In the genomic region with DNA sequence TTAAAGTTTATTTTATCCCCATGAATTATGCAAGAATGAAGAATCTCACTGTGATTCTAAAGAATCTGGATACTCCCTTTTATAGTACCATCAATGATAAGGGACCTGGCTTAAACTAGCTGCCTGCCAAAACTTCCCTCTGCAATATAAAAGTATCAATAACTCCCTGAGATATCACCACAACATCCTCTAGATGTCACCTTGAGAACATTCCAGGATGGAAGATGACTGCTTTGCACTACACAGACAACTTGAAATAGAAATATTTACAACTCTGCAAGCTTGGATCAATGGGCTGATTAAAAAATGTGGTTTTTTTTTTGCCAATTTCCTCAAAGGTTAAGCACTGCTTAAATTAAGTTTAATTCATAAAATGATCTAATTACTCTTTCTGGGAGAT, we compare ENCODE assay signal across 23 cellular contexts.
DNase-seq lines count a peak whose midpoint lies in the region; ATAC-seq and TF ChIP-seq lines count a peak whose summit lies in the region.
"Had no signal": no experiment of that assay in that cellular context is flagged by ENCODE, and none has a peak within 500 bp of the region (broad histone marks: within the 10 kb centered on the region; RNA-seq: fewer than 3 reads in every experiment).

No MANE protein-coding gene starts in this region.

- TF ChIP-seq CTCF in AG09309 (IDR thresholded peaks at IDR 0.05; ENCODE audit: control insufficient read depth, insufficient read depth, low read depth, low read length, missing control alignments) (peak; percentile 23), HEK293 (tag by site-specific recombination; IDR thresholded peaks at IDR 0.05) (no peak), foreskin keratinocyte (conservative IDR thresholded peaks at IDR 0.05) (peak; percentile 47), CD14-positive monocyte (IDR thresholded peaks at IDR 0.05) (no peak)

- CTCF ChIA-PET in HEK293 (lab: Yijun Ruan, JAX) = interaction anchor here (0.6 to 0.9 kb wide), 2 partner anchors 273 to 604 kb away, joined by 3 read pairs; no protein-coding TSS in a partner anchor

- H3K4me1 ChIP-seq in HEK293 (ENCODE audit: control insufficient read depth, insufficient read depth, low read length) (0 out of 2 replicates have a peak, but pooled peaks cover 5% of the 10 kb centered on the region), foreskin keratinocyte (peaks cover 15% of the 10 kb centered on the region)
- H3K4me1 ChIP-seq: left ventricle myocardium inferior, upper lobe of left lung had no signal

- no peaks in the 10 kb centered on the region for H3K27me3 ChIP-seq in foreskin keratinocyte
- H3K27me3 ChIP-seq: upper lobe of left lung had no signal

- no peaks in the 10 kb centered on the region for H3K9me3 ChIP-seq in HEK293 (ENCODE audit: control insufficient read depth, insufficient read depth, low read depth, low read length)
- H3K9me3 ChIP-seq: left ventricle myocardium inferior, upper lobe of left lung had no signal

- no peak overlapping the region for H3K27ac Mint-ChIP-seq in CD14-positive monocyte
- H3K27ac Mint-ChIP-seq: activated CD8-positive, alpha-beta T cell treated with anti-CD3 and anti-CD28 coated beads for 36 hours; activated naive CD4-positive, alpha-beta T cell treated with anti-CD3 and anti-CD28 coated beads, Interleukin-2, amount 50 U/mL, for 72 hours; brain; stimulated activated naive CD8-positive, alpha-beta T cell treated with anti-CD3 and anti-CD28 coated beads, Interleukin-15, Interleukin-2, amounts not matched to agents 100 ng/mL and 50 ng/mL, for 24 hours; T-helper 17 cell; WTC11 had no signal

- ATAC-seq in foreskin keratinocyte = no peak
- ATAC-seq in HG03175 (IDR thresholded peaks at IDR 0.05; ENCODE audit: unreplicated experiment) = no peak
- no peak for ATAC-seq in GM19463 (IDR thresholded peaks at IDR 0.05; ENCODE audit: unreplicated experiment)
- ATAC-seq: activated CD8-positive, alpha-beta T cell treated with anti-CD3 and anti-CD28 coated beads for 36 hours; activated naive CD4-positive, alpha-beta T cell treated with anti-CD3 and anti-CD28 coated beads, Interleukin-2, amount 50 U/mL, for 72 hours; activated T-cell treated with anti-CD3 and anti-CD28 coated beads, Interleukin-2, amount 50 U/mL, for 4 hours; right cardiac atrium; T-helper 17 cell; WTC11 had no signal

- peaks cover 62 to 68% of the 10 kb centered on the region in 2 donors for H3K36me3 Mint-ChIP-seq in CD14-positive monocyte

- peaks cover 4 to 32% of the 10 kb centered on the region in 2 experiments; a peak in 2 of 3 replicates for H3K36me3 ChIP-seq in HEK293 (ENCODE audit: control insufficient read depth in 2 of 2, insufficient read depth in 1 of 2, low read length in 2 of 2)

- H3K4me3 Mint-ChIP-seq in CD14-positive monocyte = no peak overlapping the region
- H3K4me3 Mint-ChIP-seq: activated CD8-positive, alpha-beta T cell treated with anti-CD3 and anti-CD28 coated beads for 36 hours; activated T-cell treated with anti-CD3 and anti-CD28 coated beads, Interleukin-2, amount 50 U/mL, for 4 hours; brain; stimulated activated naive CD8-positive, alpha-beta T cell treated with anti-CD3 and anti-CD28 coated beads, Interleukin-15, Interleukin-2, amounts not matched to agents 100 ng/mL and 50 ng/mL, for 24 hours; T-helper 17 cell; WTC11 had no signal

- no peak for DNase-seq in AG09309 (ENCODE audit: low read depth)
- peak; percentile 9 for DNase-seq in SW480 (ENCODE audit: low spot score)
- no peak for DNase-seq in foreskin keratinocyte
- no peak for DNase-seq in CD14-positive monocyte (ENCODE audit: low spot score)
- no peak for DNase-seq in Ammon's horn (ENCODE audit: low spot score)
- DNase-seq: activated CD8-positive, alpha-beta T cell treated with anti-CD3 and anti-CD28 coated beads for 36 hours; activated T-cell treated with anti-CD3 and anti-CD28 coated beads, Interleukin-2, amount 50 U/mL, for 4 hours; left ventricle myocardium inferior; NCI-H1105 treated with DMSO at 0.1 percent for 48 hours; nucleus accumbens; right cardiac atrium; Right ventricle myocardium superior; T-helper 17 cell; upper lobe of left lung had no signal

- H3K4me3 ChIP-seq in AG09309 (ENCODE audit: control insufficient read depth, low read depth, low read length) (no peak overlapping the region), HEK293 (ENCODE audit: low read depth, low read length) (no peak overlapping the region)
- H3K4me3 ChIP-seq: left ventricle myocardium inferior, upper lobe of left lung had no signal

- intact Hi-C loops in CD14-positive monocyte (cut with micrococcal nuclease) = no loop called here

- no peaks in the 10 kb centered on the region for H3K9me3 Mint-ChIP-seq in CD14-positive monocyte
- H3K9me3 Mint-ChIP-seq: activated CD8-positive, alpha-beta T cell treated with anti-CD3 and anti-CD28 coated beads for 36 hours; activated naive CD4-positive, alpha-beta T cell treated with anti-CD3 and anti-CD28 coated beads, Interleukin-2, amount 50 U/mL, for 72 hours; activated T-cell treated with anti-CD3 and anti-CD28 coated beads, Interleukin-2, amount 50 U/mL, for 4 hours; brain; stimulated activated naive CD8-positive, alpha-beta T cell treated with anti-CD3 and anti-CD28 coated beads, Interleukin-15, Interleukin-2, amounts not matched to agents 100 ng/mL and 50 ng/mL, for 24 hours; WTC11 had no signal

- H3K4me1 Mint-ChIP-seq in CD14-positive monocyte = no peaks in the 10 kb centered on the region
- H3K4me1 Mint-ChIP-seq: T-helper 17 cell had no signal

- H3K27ac ChIP-seq in HEK293 (ENCODE audit: extremely low read depth, low read depth, low read length) (no peak overlapping the region), foreskin keratinocyte (no peak overlapping the region)
- H3K27ac ChIP-seq: epithelial cell of prostate, KMS-11, left ventricle myocardium inferior, upper lobe of left lung had no signal

- H3K27me3 Mint-ChIP-seq in CD14-positive monocyte (ENCODE audit: low read depth in 3 of 3) = no peaks in the 10 kb centered on the region
- H3K27me3 Mint-ChIP-seq: activated CD8-positive, alpha-beta T cell treated with anti-CD3 and anti-CD28 coated beads for 36 hours; brain; stimulated activated naive CD8-positive, alpha-beta T cell treated with anti-CD3 and anti-CD28 coated beads, Interleukin-15, Interleukin-2, amounts not matched to agents 100 ng/mL and 50 ng/mL, for 24 hours; T-helper 17 cell had no signal

- POLR2A ChIA-PET in HEK293 (lab: Yijun Ruan, JAX) = no interaction called here

TF ChIP-seq in HEK293, 187 proteins besides CTCF, POLR2A, EP300 and RAD21:
- TF ChIP-seq ZSCAN23 (tag by site-specific recombination; IDR thresholded peaks at IDR 0.05) (no peak), ZNF654 (tag by site-specific recombination; IDR thresholded peaks at IDR 0.05; ENCODE audit: low read depth) (peak; percentile 25; the same call in 1 of the 2 replicates)

Comparison
In these comparisons a context has a peak if more than half of its experiments do, and no peak if none do; other contexts are left out.
1. CTCF ChIP-seq: peak in AG09309 (single experiment) and foreskin keratinocyte (single experiment); none in HEK293 (single experiment) and CD14-positive monocyte (single experiment).